8 cellular contexts compared by ENCODE assay signal in the genomic region with DNA sequence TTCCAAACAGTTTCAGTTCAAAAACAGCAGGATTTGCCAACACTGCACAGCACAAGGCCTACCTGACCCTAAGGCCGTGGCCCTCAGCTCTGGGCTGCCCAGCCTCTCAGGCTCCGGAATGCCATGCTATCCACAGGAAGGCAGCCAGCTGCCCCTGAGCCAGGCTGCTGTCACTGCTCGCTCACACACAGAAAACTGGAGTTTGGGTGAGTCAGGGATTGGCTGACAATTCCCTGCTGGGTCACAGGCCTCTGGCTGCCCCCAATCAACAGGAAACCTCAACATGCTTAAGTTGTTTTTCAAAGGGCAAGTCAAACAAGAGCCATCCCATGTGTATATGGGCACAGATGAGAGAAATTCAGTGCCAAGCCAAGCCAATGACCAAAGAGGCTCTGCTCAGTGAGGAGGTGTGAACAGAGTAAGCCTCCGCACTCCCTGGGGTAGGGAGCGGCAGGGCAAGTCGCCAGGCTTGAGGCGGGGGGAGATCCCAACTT. TPM values are rescaled to one million over a fixed set of nuclear protein-coding genes. Genes with fewer than 3 reads are reported as not detected.
A peak's percentile ranks its signal among the peaks of the same experiment; 100 is the strongest.
DNase-seq lines count a peak whose midpoint lies in the region; ATAC-seq, FAIRE-seq and TF ChIP-seq lines count a peak whose summit lies in the region.

No MANE protein-coding gene starts in this region.

- H3K36me3 ChIP-seq in HCT116 (ENCODE audit: control insufficient read depth in 1 of 2, insufficient read depth in 2 of 2, low read length in 2 of 2) (no peaks in the 10 kb centered on the region), ascending aorta (peaks cover 0 to 9% of the 10 kb centered on the region in 2 donors), kidney (ENCODE audit: control insufficient read depth in 1 of 2, insufficient read depth in 2 of 2, low read length in 2 of 2) (peaks cover 0 to 3% of the 10 kb centered on the region in 2 donors), tibial artery (peaks cover 3 to 21% (median 11%) of the 10 kb centered on the region in 3 donors)

- CTCF ChIA-PET in HCT116 (lab: Charles Lee), result no interaction called here

- no peaks in the 10 kb centered on the region for H3K27me3 ChIP-seq in HCT116 (ENCODE audit: insufficient read depth, low read length)
- no peaks in the 10 kb centered on the region for H3K27me3 ChIP-seq in ascending aorta
- H3K27me3 ChIP-seq in tibial artery, result no peaks in the 10 kb centered on the region

- H3K27ac ChIP-seq in HCT116 (ENCODE audit: low read depth, low read length) (no peak overlapping the region), ascending aorta (peak overlapping the region; percentile 75 to 79), kidney (ENCODE audit: low read depth in 2 of 2, low read length in 2 of 2) (peak overlapping the region; percentile 0 to 45), tibial artery (peak overlapping the region; percentile 66 to 75)

- TF ChIP-seq CTCF in HCT116 (IDR thresholded peaks at IDR 0.05 in 2 of 3, conservative IDR thresholded peaks at IDR 0.05 in 1 of 3; ENCODE audit: borderline replicate concordance in 1 of 3, insufficient read depth in 1 of 3, low read depth in 2 of 3, low read length in 2 of 3) (no peak), ascending aorta (IDR thresholded peaks at IDR 0.05) (no peak), kidney (IDR thresholded peaks at IDR 0.05; ENCODE audit: borderline replicate concordance, extremely low read depth, insufficient read depth) (no peak), tibial artery (IDR thresholded peaks at IDR 0.05) (no peak)

- no peaks in the 10 kb centered on the region for H3K9me2 ChIP-seq in HCT116 (ENCODE audit: insufficient read depth)

- H4K20me1 ChIP-seq in HCT116 (ENCODE audit: insufficient read depth), result no peaks in the 10 kb centered on the region

- peaks cover 9 to 31% of the 10 kb centered on the region in 2 experiments for H3K4me1 ChIP-seq in HCT116 (ENCODE audit: control insufficient read depth in 1 of 2, insufficient read depth in 2 of 2, low read length in 2 of 2)
- peaks cover 22 to 48% of the 10 kb centered on the region in 2 donors for H3K4me1 ChIP-seq in ascending aorta
- peaks cover 0 to 9% of the 10 kb centered on the region in 2 donors for H3K4me1 ChIP-seq in kidney (ENCODE audit: control insufficient read depth in 1 of 2, insufficient read depth in 1 of 2, low read depth in 1 of 2, low read length in 2 of 2)
- H3K4me1 ChIP-seq in tibial artery, result peaks cover 5 to 63% (median 55%) of the 10 kb centered on the region in 4 donors

- TF ChIP-seq POLR2A in HCT116 (IDR thresholded peaks at IDR 0.05; ENCODE audit: borderline replicate concordance, extremely low read depth, insufficient read depth, insufficient read length), result no peak

- DNase-seq in HCT116 (ENCODE audit: low read depth, low spot score) (no peak), ascending aorta (ENCODE audit: low spot score in 2 of 2) (peak; percentile 70 to 96), kidney (peak; percentile 86), tibial artery (peak; percentile 84 to 96), CD1c-positive myeloid dendritic cell (ENCODE audit: extremely low spot score) (no peak), SHP77 treated with DMSO at 0.1 percent for 48 hours (lab: John Stamatoyannopoulos, UW) (no peak), NCI-H146 treated with DMSO at 0.1 percent for 48 hours (lab: John Stamatoyannopoulos, UW; ENCODE audit: unreplicated experiment) (no peak)
- DNase-seq in stimulated activated naive CD4-positive, alpha-beta T cell treated with Interleukin-2 at 50 U/mL for 16 hours (lab: John Stamatoyannopoulos, UW), result no peak

- H3K9ac ChIP-seq in HCT116 (ENCODE audit: low read length) (peak overlapping the region; percentile 30; the same call in 1 of the 2 replicates), kidney (ENCODE audit: low read length in 2 of 2) (no peak overlapping the region)

- no peak overlapping the region for H2AFZ ChIP-seq in HCT116 (ENCODE audit: low read depth, low read length, poor library complexity, severe bottlenecking)

- RAD21 ChIA-PET in HCT116 (lab: Charles Lee; ENCODE audit: low non-redundant PET in 1 of 2, low total read pairs in 2 of 2, uncharacterized antibody in 2 of 2, unreplicated experiment in 2 of 2), result no interaction called here

- no peaks in the 10 kb centered on the region for H3K79me2 ChIP-seq in HCT116 (ENCODE audit: insufficient read depth, low read length)

- H3K4me3 ChIP-seq in HCT116 (replicated peaks in 1 of 2; ENCODE audit: low read depth in 1 of 2, low read length in 2 of 2) (no peak overlapping the region), ascending aorta (no peak overlapping the region), kidney (ENCODE audit: low read length in 2 of 2) (no peak overlapping the region), tibial artery (no peak overlapping the region)

- no peak for FAIRE-seq in kidney (lab: Jason Lieb, UNC)

- no peak for TF ChIP-seq RAD21 in HCT116 (IDR thresholded peaks at IDR 0.05; ENCODE audit: low read depth)

- peak; percentile 69 for ATAC-seq in HCT116

- H3K4me2 ChIP-seq in HCT116 (ENCODE audit: low read length), result peak overlapping the region; percentile 51

- BruUV-seq in HCT116 (replicated peaks; lab: Mats Ljungman, UMichigan), result no TSS peak

- intact Hi-C loops in HCT116 (cut with micrococcal nuclease) (no loop called here), ascending aorta (cut with DNase I) (loop anchor here (1.0 to 2.0 kb wide), 5 partner anchors 12 to 78 kb away; a partner anchor contains a TSS), kidney (cut with DNase I) (no loop called here), tibial artery (cut with DNase I; ENCODE audit: low total_unique reads) (no loop called here)

- no peaks in the 10 kb centered on the region for H3K9me3 ChIP-seq in HCT116 (ENCODE audit: control insufficient read depth in 1 of 2, insufficient read depth in 1 of 2, low read depth in 1 of 2, low read length in 2 of 2)
- H3K9me3 ChIP-seq in ascending aorta, result no peaks in the 10 kb centered on the region
- no peaks in the 10 kb centered on the region for H3K9me3 ChIP-seq in kidney (ENCODE audit: control insufficient read depth in 1 of 2, low read length in 2 of 2)
- H3K9me3 ChIP-seq in tibial artery, result no peaks in the 10 kb centered on the region

- POLR2A ChIA-PET in HCT116 (lab: Charles Lee), result no interaction called here

TF ChIP-seq in HCT116, 20 proteins besides CTCF, POLR2A, EP300 and RAD21:
- TF ChIP-seq YY1 (IDR thresholded peaks at IDR 0.05; ENCODE audit: extremely low read depth, insufficient replicate concordance, low read depth, low read length) (no peak), CBX3 (IDR thresholded peaks at IDR 0.05; ENCODE audit: low read depth) (no peak), CEBPB (IDR thresholded peaks at IDR 0.05; ENCODE audit: low read depth) (no peak), SRF (IDR thresholded peaks at IDR 0.05; ENCODE audit: low read depth) (no peak), EZH2phosphoT487 (IDR thresholded peaks at IDR 0.05; ENCODE audit: borderline replicate concordance) (no peak), ELF1 (IDR thresholded peaks at IDR 0.05; ENCODE audit: borderline replicate concordance, low read depth) (no peak), ZNF274 (IDR thresholded peaks at IDR 0.05; ENCODE audit: low read depth, low read length) (no peak), SIN3A (IDR thresholded peaks at IDR 0.05; ENCODE audit: low read depth) (no peak), FOSL1 (IDR thresholded peaks at IDR 0.05; ENCODE audit: low read depth) (no peak), ZFX (IDR thresholded peaks at IDR 0.05) (no peak), JUND (IDR thresholded peaks at IDR 0.05) (no peak), POLR2AphosphoS5 (IDR thresholded peaks at IDR 0.05; ENCODE audit: low read depth, low read length) (no peak), EZH2 (IDR thresholded peaks at IDR 0.05) (no peak), SP1 (IDR thresholded peaks at IDR 0.05; ENCODE audit: low read depth) (no peak), EGR1 (IDR thresholded peaks at IDR 0.05; ENCODE audit: low read depth) (no peak), TCF7L2 (IDR thresholded peaks at IDR 0.05; ENCODE audit: borderline replicate concordance, extremely low read depth, insufficient read depth, insufficient read length) (no peak)
- TF ChIP-seq, protein P1, sequence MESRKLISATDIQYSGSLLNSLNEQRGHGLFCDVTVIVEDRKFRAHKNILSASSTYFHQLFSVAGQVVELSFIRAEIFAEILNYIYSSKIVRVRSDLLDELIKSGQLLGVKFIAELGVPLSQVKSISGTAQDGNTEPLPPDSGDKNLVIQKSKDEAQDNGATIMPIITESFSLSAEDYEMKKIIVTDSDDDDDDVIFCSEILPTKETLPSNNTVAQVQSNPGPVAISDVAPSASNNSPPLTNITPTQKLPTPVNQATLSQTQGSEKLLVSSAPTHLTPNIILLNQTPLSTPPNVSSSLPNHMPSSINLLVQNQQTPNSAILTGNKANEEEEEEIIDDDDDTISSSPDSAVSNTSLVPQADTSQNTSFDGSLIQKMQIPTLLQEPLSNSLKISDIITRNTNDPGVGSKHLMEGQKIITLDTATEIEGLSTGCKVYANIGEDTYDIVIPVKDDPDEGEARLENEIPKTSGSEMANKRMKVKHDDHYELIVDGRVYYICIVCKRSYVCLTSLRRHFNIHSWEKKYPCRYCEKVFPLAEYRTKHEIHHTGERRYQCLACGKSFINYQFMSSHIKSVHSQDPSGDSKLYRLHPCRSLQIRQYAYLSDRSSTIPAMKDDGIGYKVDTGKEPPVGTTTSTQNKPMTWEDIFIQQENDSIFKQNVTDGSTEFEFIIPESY (IDR thresholded peaks at IDR 0.05; ENCODE audit: extremely low read depth, insufficient replicate concordance, low read length), result no peak
- TF ChIP-seq, protein P2, sequence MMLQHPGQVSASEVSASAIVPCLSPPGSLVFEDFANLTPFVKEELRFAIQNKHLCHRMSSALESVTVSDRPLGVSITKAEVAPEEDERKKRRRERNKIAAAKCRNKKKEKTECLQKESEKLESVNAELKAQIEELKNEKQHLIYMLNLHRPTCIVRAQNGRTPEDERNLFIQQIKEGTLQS (IDR thresholded peaks at IDR 0.05), result no peak
TF ChIP-seq in HCT116: peak in this region for 0.

RNA-seq across cellular contexts. Expression of a gene that starts 50.2 kb away (rescaled TPM):
- total RNA-seq in HCT116 (2021; ENCODE audit: unreplicated experiment) (1,055 TPM), ascending aorta (789 TPM), kidney (664 TPM)
- polyA plus RNA-seq in HCT116 (2012), result 3,070 and 3,597 TPM in 2 replicates
- polyA plus RNA-seq in kidney (ENCODE audit: insufficient read depth, low read depth, low replicate concordance), result 2,260 TPM

RNA-seq across cellular contexts. Expression of a gene that starts 50.3 kb away (rescaled TPM):
- total RNA-seq in HCT116 (2021; ENCODE audit: unreplicated experiment) (24.8 TPM), ascending aorta (3.9 TPM), kidney (25.7 TPM)
- 7.9 and 9.3 TPM in 2 replicates for polyA plus RNA-seq in HCT116 (2012)
- polyA plus RNA-seq in kidney (ENCODE audit: insufficient read depth, low read depth, low replicate concordance), result 1.4 TPM

Comparison
In these comparisons a context has a peak if more than half of its experiments do, and no peak if none do; other contexts are left out.
1. DNase-seq: peak in ascending aorta (2 of 2), kidney (single experiment) and tibial artery (2 of 2); none in HCT116 (single experiment), CD1c-positive myeloid dendritic cell (single experiment), SHP77 treated with DMSO at 0.1 percent for 48 hours (single experiment), stimulated activated naive CD4-positive, alpha-beta T cell treated with Interleukin-2 at 50 U/mL for 16 hours (single experiment) and NCI-H146 treated with DMSO at 0.1 percent for 48 hours (single experiment).